Comparison of ENCODE assay signal across 8 cellular contexts in genomic region chr5:124704594-124705284, GRCh38. TPM values are rescaled to one million over a fixed set of nuclear protein-coding genes. Genes with fewer than 3 reads are reported as not detected.
DNase-seq lines count a peak whose midpoint lies in the region; ATAC-seq and TF ChIP-seq lines count a peak whose summit lies in the region.

No MANE protein-coding gene starts in this region.

- H3K4me3 ChIP-seq in hepatocyte: no peak overlapping the region

- no peaks in the 10 kb centered on the region for H3K9me2 ChIP-seq in hepatocyte (replicated peaks; ENCODE audit: insufficient read depth)

- peak overlapping the region; percentile 11 for H3K27ac ChIP-seq in hepatocyte

- in situ Hi-C loops in KBM-7 (cut with MboI; ENCODE audit: low pct_unique_long_range_greater_than_20kb, low sequenced_read_pairs): no loop called here

- no peak overlapping the region for H2AFZ ChIP-seq in hepatocyte

- 75% methylated on average over 6 of the region's 6 CpGs for WGBS in hepatocyte (ENCODE audit: low lambda C conversion rate, missing lambda C conversion rate)

- no peak overlapping the region for H3K4me2 ChIP-seq in hepatocyte

- DNase-seq in hepatocyte (ENCODE audit: low spot score) (no peak), NCI-H510A treated with DMSO at 0.1 percent for 48 hours (lab: John Stamatoyannopoulos, UW) (no peak), SW480 (ENCODE audit: low spot score) (no peak), KBM-7 (no peak)
- no peak for DNase-seq in stimulated activated CD4-positive, alpha-beta T cell treated with anti-CD3 and anti-CD28 coated beads, Interleukin-15, amount 100 ng/mL, for 24 hours

- peaks cover 60% of the 10 kb centered on the region for H3K4me1 ChIP-seq in hepatocyte (ENCODE audit: insufficient read depth)

- ATAC-seq in GM18511 (IDR thresholded peaks at IDR 0.05; ENCODE audit: unreplicated experiment) (peak; percentile 81), GM21529 (IDR thresholded peaks at IDR 0.05; ENCODE audit: unreplicated experiment) (peak; percentile 80), HG03432 (IDR thresholded peaks at IDR 0.05; ENCODE audit: unreplicated experiment) (peak; percentile 73)

- H3K79me2 ChIP-seq in hepatocyte: peaks cover 90% of the 10 kb centered on the region

- TF ChIP-seq CTCF in hepatocyte (IDR thresholded peaks at IDR 0.05; ENCODE audit: poor library complexity): no peak

- peaks cover 9% of the 10 kb centered on the region for H4K20me1 ChIP-seq in hepatocyte (ENCODE audit: insufficient read depth, poor library complexity, severe bottlenecking)

- H3K36me3 ChIP-seq in hepatocyte (replicated peaks; ENCODE audit: insufficient read depth, low read depth): no peaks in the 10 kb centered on the region

- no peaks in the 10 kb centered on the region for H3K27me3 ChIP-seq in hepatocyte

- no peaks in the 10 kb centered on the region for H3K9me3 ChIP-seq in hepatocyte (ENCODE audit: low read depth)

RNA-seq across cellular contexts. Expression of gene ZNF608, which starts 41.7 kb away (rescaled TPM):
- 28.5 and 30.0 TPM in 2 replicates for total RNA-seq in hepatocyte
- 12.4 and 19.8 TPM in 2 replicates for polyA plus RNA-seq in hepatocyte
